In the genomic region with DNA sequence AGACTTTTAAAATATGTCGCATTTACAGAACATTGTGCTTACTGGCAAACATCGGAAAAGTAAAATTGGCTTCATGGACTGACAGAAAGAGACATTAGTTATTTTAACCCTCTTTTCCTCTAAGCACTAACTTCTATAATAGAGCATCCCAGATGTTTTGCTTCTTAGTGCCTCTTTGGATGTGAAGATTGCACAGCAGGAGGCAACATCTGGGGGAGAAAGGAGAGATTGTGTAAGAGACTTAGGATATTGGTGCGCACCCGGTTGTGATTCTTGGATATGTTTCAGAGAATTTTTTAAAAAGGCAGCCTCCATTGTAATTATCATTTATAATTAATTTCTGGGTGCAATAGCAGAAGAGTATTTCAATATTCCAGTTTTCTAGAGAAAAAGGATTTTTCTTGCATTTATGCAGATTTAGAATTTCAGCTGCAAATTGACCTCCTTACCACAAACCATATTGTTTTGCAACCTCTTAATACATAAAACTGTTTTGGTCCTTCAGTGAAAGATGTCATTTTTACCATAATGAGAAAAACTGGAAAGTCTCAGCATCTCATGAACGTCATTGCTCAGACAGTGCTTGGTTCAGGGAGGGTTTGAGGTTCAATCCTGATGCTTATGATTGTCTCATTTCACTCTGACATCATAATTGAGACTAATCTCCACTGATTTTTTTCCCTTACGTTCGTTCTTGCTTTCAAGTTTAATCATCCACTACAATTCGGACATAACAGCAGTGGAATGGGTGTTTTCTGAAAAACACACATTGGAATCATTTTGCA, we compare ENCODE assay signal across 20 cellular contexts.
"Had no signal": no experiment of that assay in that cellular context is flagged by ENCODE, and none has a peak within 500 bp of the region (broad histone marks: within the 10 kb centered on the region; RNA-seq: fewer than 3 reads in every experiment).

No MANE protein-coding gene starts in this region.

- H3K9me3 Mint-ChIP-seq: stimulated activated naive B cell treated with anti-CD40 and anti-IgM and Interleukin-4, amounts not matched to agents 10 μg/mL and 1 μg/mL and 100 μg/mL, for 72 hours; stimulated activated naive CD8-positive, alpha-beta T cell treated with anti-CD3 and anti-CD28 coated beads, Interleukin-15, amount 100 ng/mL, for 72 hours had no signal

- H3K27me3 ChIP-seq: breast epithelium, dorsolateral prefrontal cortex, pancreas, right lobe of liver, transverse colon had no signal

- H3K36me3 Mint-ChIP-seq: naive thymus-derived CD8-positive, alpha-beta T cell; stimulated activated naive B cell treated with anti-CD40 and anti-IgM and Interleukin-4, amounts not matched to agents 10 μg/mL and 1 μg/mL and 100 μg/mL, for 72 hours had no signal

- ATAC-seq: left colon; naive thymus-derived CD8-positive, alpha-beta T cell; pancreas; right lobe of liver; stimulated activated naive B cell treated with anti-CD40 and anti-IgM and Interleukin-4, amounts not matched to agents 10 μg/mL and 1 μg/mL and 100 μg/mL, for 72 hours; stimulated activated naive CD8-positive, alpha-beta T cell treated with anti-CD3 and anti-CD28 coated beads, Interleukin-15, amount 100 ng/mL, for 72 hours had no signal

- DNase-seq: central memory CD4-positive, alpha-beta T cell; cortex of kidney; dorsolateral prefrontal cortex; effector CD8-positive, alpha-beta T cell; hippocampal formation; left colon; mammary epithelial cell; naive thymus-derived CD8-positive, alpha-beta T cell; nucleus accumbens; pancreas; right lobe of liver; stimulated activated CD4-positive, alpha-beta T cell treated with anti-CD3 and anti-CD28 coated beads, Interleukin-2, amount 100 ng/mL, for 24 hours; stimulated activated CD4-positive, alpha-beta T cell treated with anti-CD3 and anti-CD28 coated beads, Interleukin-4, amount 100 ng/mL, for 4 hours; stimulated activated naive B cell treated with anti-CD40 and anti-IgM and Interleukin-4, amounts not matched to agents 10 μg/mL and 1 μg/mL and 100 μg/mL, for 72 hours; stimulated activated naive CD8-positive, alpha-beta T cell treated with anti-CD3 and anti-CD28 coated beads, Interleukin-15, amount 100 ng/mL, for 72 hours; substantia nigra; transverse colon had no signal

- H3K27me3 Mint-ChIP-seq: stimulated activated naive CD8-positive, alpha-beta T cell treated with anti-CD3 and anti-CD28 coated beads, Interleukin-15, amount 100 ng/mL, for 72 hours had no signal

- H3K4me3 Mint-ChIP-seq: naive thymus-derived CD8-positive, alpha-beta T cell; stimulated activated naive B cell treated with anti-CD40 and anti-IgM and Interleukin-4, amounts not matched to agents 10 μg/mL and 1 μg/mL and 100 μg/mL, for 72 hours; stimulated activated naive CD8-positive, alpha-beta T cell treated with anti-CD3 and anti-CD28 coated beads, Interleukin-15, amount 100 ng/mL, for 72 hours had no signal

- H3K36me3 ChIP-seq: breast epithelium, pancreas, right lobe of liver, thoracic aorta, transverse colon had no signal

- H3K27ac Mint-ChIP-seq: naive thymus-derived CD8-positive, alpha-beta T cell; progenitor cell of endocrine pancreas; stimulated activated naive B cell treated with anti-CD40 and anti-IgM and Interleukin-4, amounts not matched to agents 10 μg/mL and 1 μg/mL and 100 μg/mL, for 72 hours; stimulated activated naive CD8-positive, alpha-beta T cell treated with anti-CD3 and anti-CD28 coated beads, Interleukin-15, amount 100 ng/mL, for 72 hours had no signal

- H3K27ac ChIP-seq: breast epithelium, dorsolateral prefrontal cortex, pancreas, right lobe of liver, thoracic aorta, transverse colon had no signal

- H3K4me1 Mint-ChIP-seq: naive thymus-derived CD8-positive, alpha-beta T cell; stimulated activated naive CD8-positive, alpha-beta T cell treated with anti-CD3 and anti-CD28 coated beads, Interleukin-15, amount 100 ng/mL, for 72 hours had no signal

- H3K9me3 ChIP-seq: breast epithelium, pancreas, right lobe of liver, thoracic aorta, transverse colon had no signal

- H3K4me3 ChIP-seq: breast epithelium, dorsolateral prefrontal cortex, pancreas, right lobe of liver, thoracic aorta, transverse colon had no signal

- H3K4me1 ChIP-seq: breast epithelium, pancreas, right lobe of liver, transverse colon had no signal
